Comparison of ENCODE assay signal across 1 cellular context in genomic region chr9:94706922-94707321, GRCh38.
A peak's percentile ranks its signal among the peaks of the same experiment; 100 is the strongest.
TF ChIP-seq lines count a peak whose summit lies in the region.

No MANE protein-coding gene starts in this region.

TF ChIP-seq in HepG2, 621 proteins besides CTCF, POLR2A, EP300 and RAD21 (continued from another document and continues in another):
- TF ChIP-seq, protein P1, sequence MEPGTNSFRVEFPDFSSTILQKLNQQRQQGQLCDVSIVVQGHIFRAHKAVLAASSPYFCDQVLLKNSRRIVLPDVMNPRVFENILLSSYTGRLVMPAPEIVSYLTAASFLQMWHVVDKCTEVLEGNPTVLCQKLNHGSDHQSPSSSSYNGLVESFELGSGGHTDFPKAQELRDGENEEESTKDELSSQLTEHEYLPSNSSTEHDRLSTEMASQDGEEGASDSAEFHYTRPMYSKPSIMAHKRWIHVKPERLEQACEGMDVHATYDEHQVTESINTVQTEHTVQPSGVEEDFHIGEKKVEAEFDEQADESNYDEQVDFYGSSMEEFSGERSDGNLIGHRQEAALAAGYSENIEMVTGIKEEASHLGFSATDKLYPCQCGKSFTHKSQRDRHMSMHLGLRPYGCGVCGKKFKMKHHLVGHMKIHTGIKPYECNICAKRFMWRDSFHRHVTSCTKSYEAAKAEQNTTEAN (CRISPR knock-in tag; conservative IDR thresholded peaks at IDR 0.05), result no peak
- no peak for TF ChIP-seq DNMT1 (CRISPR knock-in tag; IDR thresholded peaks at IDR 0.05)
- TF ChIP-seq POLR2AphosphoS2 (IDR thresholded peaks at IDR 0.05; ENCODE audit: low read depth, low read length), result no peak
- TF ChIP-seq GFI1 (CRISPR knock-in tag; IDR thresholded peaks at IDR 0.05; ENCODE audit: borderline replicate concordance), result 0 out of 2 replicates have a peak, but pooled peaks have one; percentile 38
- no peak for TF ChIP-seq ZNF510 (CRISPR knock-in tag; IDR thresholded peaks at IDR 0.05; ENCODE audit: low read depth)
- TF ChIP-seq HNF4A (CRISPR knock-in tag; IDR thresholded peaks at IDR 0.05), result peak; percentile 90
- no peak for TF ChIP-seq GZF1 (CRISPR knock-in tag; IDR thresholded peaks at IDR 0.05)
- TF ChIP-seq ZNF746 (CRISPR knock-in tag; IDR thresholded peaks at IDR 0.05), result no peak
- TF ChIP-seq, protein P2, sequence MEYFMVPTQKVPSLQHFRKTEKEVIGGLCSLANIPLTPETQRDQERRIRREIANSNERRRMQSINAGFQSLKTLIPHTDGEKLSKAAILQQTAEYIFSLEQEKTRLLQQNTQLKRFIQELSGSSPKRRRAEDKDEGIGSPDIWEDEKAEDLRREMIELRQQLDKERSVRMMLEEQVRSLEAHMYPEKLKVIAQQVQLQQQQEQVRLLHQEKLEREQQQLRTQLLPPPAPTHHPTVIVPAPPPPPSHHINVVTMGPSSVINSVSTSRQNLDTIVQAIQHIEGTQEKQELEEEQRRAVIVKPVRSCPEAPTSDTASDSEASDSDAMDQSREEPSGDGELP (IDR thresholded peaks at IDR 0.05; ENCODE audit: borderline replicate concordance, low read depth), result no peak
- no peak for TF ChIP-seq JUNB (CRISPR knock-in tag; IDR thresholded peaks at IDR 0.05; ENCODE audit: borderline replicate concordance)
- TF ChIP-seq, protein P3, sequence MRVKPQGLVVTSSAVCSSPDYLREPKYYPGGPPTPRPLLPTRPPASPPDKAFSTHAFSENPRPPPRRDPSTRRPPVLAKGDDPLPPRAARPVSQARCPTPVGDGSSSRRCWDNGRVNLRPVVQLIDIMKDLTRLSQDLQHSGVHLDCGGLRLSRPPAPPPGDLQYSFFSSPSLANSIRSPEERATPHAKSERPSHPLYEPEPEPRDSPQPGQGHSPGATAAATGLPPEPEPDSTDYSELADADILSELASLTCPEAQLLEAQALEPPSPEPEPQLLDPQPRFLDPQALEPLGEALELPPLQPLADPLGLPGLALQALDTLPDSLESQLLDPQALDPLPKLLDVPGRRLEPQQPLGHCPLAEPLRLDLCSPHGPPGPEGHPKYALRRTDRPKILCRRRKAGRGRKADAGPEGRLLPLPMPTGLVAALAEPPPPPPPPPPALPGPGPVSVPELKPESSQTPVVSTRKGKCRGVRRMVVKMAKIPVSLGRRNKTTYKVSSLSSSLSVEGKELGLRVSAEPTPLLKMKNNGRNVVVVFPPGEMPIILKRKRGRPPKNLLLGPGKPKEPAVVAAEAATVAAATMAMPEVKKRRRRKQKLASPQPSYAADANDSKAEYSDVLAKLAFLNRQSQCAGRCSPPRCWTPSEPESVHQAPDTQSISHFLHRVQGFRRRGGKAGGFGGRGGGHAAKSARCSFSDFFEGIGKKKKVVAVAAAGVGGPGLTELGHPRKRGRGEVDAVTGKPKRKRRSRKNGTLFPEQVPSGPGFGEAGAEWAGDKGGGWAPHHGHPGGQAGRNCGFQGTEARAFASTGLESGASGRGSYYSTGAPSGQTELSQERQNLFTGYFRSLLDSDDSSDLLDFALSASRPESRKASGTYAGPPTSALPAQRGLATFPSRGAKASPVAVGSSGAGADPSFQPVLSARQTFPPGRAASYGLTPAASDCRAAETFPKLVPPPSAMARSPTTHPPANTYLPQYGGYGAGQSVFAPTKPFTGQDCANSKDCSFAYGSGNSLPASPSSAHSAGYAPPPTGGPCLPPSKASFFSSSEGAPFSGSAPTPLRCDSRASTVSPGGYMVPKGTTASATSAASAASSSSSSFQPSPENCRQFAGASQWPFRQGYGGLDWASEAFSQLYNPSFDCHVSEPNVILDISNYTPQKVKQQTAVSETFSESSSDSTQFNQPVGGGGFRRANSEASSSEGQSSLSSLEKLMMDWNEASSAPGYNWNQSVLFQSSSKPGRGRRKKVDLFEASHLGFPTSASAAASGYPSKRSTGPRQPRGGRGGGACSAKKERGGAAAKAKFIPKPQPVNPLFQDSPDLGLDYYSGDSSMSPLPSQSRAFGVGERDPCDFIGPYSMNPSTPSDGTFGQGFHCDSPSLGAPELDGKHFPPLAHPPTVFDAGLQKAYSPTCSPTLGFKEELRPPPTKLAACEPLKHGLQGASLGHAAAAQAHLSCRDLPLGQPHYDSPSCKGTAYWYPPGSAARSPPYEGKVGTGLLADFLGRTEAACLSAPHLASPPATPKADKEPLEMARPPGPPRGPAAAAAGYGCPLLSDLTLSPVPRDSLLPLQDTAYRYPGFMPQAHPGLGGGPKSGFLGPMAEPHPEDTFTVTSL (CRISPR knock-in tag; IDR thresholded peaks at IDR 0.05; ENCODE audit: borderline replicate concordance), result peak; percentile 61; the same call in 1 of the 2 replicates
- TF ChIP-seq U2AF1 (optimal IDR thresholded peaks at IDR 0.05; ENCODE audit: low read depth, low read length), result no peak
- TF ChIP-seq ZNF781 (CRISPR knock-in tag; IDR thresholded peaks at IDR 0.05; ENCODE audit: borderline replicate concordance, not compliant biosample characterization), result no peak
- TF ChIP-seq JARID2 (CRISPR knock-in tag; IDR thresholded peaks at IDR 0.05; ENCODE audit: insufficient replicate concordance), result no peak
- no peak for TF ChIP-seq ZNF33B (CRISPR knock-in tag; IDR thresholded peaks at IDR 0.05)
- TF ChIP-seq ZFP36 (IDR thresholded peaks at IDR 0.05; ENCODE audit: borderline replicate concordance, low read depth, low read length, partially characterized antibody), result no peak
- no peak for TF ChIP-seq ZMAT3 (CRISPR knock-in tag; conservative IDR thresholded peaks at IDR 0.05)
- 0 out of 2 replicates have a peak, but pooled peaks have one; percentile 44 for TF ChIP-seq TARDBP (CRISPR knock-in tag; IDR thresholded peaks at IDR 0.05)
- TF ChIP-seq ZNF256 (CRISPR knock-in tag; conservative IDR thresholded peaks at IDR 0.05), result no peak
- TF ChIP-seq RNF2 (conservative IDR thresholded peaks at IDR 0.05; ENCODE audit: low read depth), result no peak
- TF ChIP-seq SUZ12 (IDR thresholded peaks at IDR 0.05; ENCODE audit: low read depth, low read length), result no peak
- no peak for TF ChIP-seq ATF4 (CRISPR knock-in tag; IDR thresholded peaks at IDR 0.05)
- no peak for TF ChIP-seq ZNF597 (CRISPR knock-in tag; IDR thresholded peaks at IDR 0.05)
- TF ChIP-seq, protein P4, sequence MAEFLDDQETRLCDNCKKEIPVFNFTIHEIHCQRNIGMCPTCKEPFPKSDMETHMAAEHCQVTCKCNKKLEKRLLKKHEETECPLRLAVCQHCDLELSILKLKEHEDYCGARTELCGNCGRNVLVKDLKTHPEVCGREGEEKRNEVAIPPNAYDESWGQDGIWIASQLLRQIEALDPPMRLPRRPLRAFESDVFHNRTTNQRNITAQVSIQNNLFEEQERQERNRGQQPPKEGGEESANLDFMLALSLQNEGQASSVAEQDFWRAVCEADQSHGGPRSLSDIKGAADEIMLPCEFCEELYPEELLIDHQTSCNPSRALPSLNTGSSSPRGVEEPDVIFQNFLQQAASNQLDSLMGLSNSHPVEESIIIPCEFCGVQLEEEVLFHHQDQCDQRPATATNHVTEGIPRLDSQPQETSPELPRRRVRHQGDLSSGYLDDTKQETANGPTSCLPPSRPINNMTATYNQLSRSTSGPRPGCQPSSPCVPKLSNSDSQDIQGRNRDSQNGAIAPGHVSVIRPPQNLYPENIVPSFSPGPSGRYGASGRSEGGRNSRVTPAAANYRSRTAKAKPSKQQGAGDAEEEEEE (CRISPR knock-in tag; IDR thresholded peaks at IDR 0.05; ENCODE audit: borderline replicate concordance), result no peak
- no peak for TF ChIP-seq ZMAT5 (CRISPR knock-in tag; IDR thresholded peaks at IDR 0.05; ENCODE audit: borderline replicate concordance, low read depth)
- TF ChIP-seq NR0B2 (CRISPR knock-in tag; IDR thresholded peaks at IDR 0.05), result no peak
- TF ChIP-seq XBP1 (CRISPR knock-in tag; IDR thresholded peaks at IDR 0.05), result no peak
- no peak for TF ChIP-seq RAD51 (IDR thresholded peaks at IDR 0.05; ENCODE audit: borderline replicate concordance)
- TF ChIP-seq ZBTB3 (CRISPR knock-in tag; IDR thresholded peaks at IDR 0.05; ENCODE audit: borderline replicate concordance, low read depth), result no peak
- TF ChIP-seq CBX1 (IDR thresholded peaks at IDR 0.05; ENCODE audit: low read depth), result no peak
- no peak for TF ChIP-seq PBX2 (CRISPR knock-in tag; IDR thresholded peaks at IDR 0.05)
- no peak; a peak in 1 of 4 replicates for TF ChIP-seq NR2F1 (CRISPR knock-in tag; IDR thresholded peaks at IDR 0.05)
- TF ChIP-seq ZEB1 (IDR thresholded peaks at IDR 0.05; ENCODE audit: insufficient replicate concordance, low read depth), result no peak
- no peak for TF ChIP-seq PCBP2 (optimal IDR thresholded peaks at IDR 0.05; ENCODE audit: low read depth, low read length, poor library complexity, severe bottlenecking)
- TF ChIP-seq ZNF772 (CRISPR knock-in tag; IDR thresholded peaks at IDR 0.05), result no peak
- TF ChIP-seq ZNF260 (CRISPR knock-in tag; IDR thresholded peaks at IDR 0.05; ENCODE audit: borderline replicate concordance, low read depth), result no peak
- no peak for TF ChIP-seq POLR2G (IDR thresholded peaks at IDR 0.05; ENCODE audit: low read depth, low read length)
- TF ChIP-seq ZNF180 (CRISPR knock-in tag; IDR thresholded peaks at IDR 0.05; ENCODE audit: borderline replicate concordance, low read depth), result no peak
- TF ChIP-seq ZNF570 (CRISPR knock-in tag; IDR thresholded peaks at IDR 0.05; ENCODE audit: borderline replicate concordance), result no peak
- no peak for TF ChIP-seq DMTF1 (CRISPR knock-in tag; IDR thresholded peaks at IDR 0.05)
- no peak for TF ChIP-seq LCORL (IDR thresholded peaks at IDR 0.05)
- 0 out of 2 replicates have a peak, but pooled peaks have one; percentile 51 for TF ChIP-seq LCORL (CRISPR knock-in tag; IDR thresholded peaks at IDR 0.05)
- no peak for TF ChIP-seq ZSCAN30 (CRISPR knock-in tag; IDR thresholded peaks at IDR 0.05)
- no peak for TF ChIP-seq SIN3A (IDR thresholded peaks at IDR 0.05; ENCODE audit: borderline replicate concordance, low read depth, low read length)
- no peak for TF ChIP-seq DBP (CRISPR knock-in tag; IDR thresholded peaks at IDR 0.05; ENCODE audit: not compliant biosample characterization)
- TF ChIP-seq ZSCAN31 (CRISPR knock-in tag; IDR thresholded peaks at IDR 0.05; ENCODE audit: low read depth), result no peak
